9 cellular contexts compared by ENCODE assay signal in genomic region chr2:159968282-159968900, GRCh38.
DNase-seq lines count a peak whose midpoint lies in the region; ATAC-seq and TF ChIP-seq lines count a peak whose summit lies in the region.
"Had no signal": no experiment of that assay in that cellular context is flagged by ENCODE, and none has a peak within 500 bp of the region (broad histone marks: within the 10 kb centered on the region; RNA-seq: fewer than 3 reads in every experiment).

No MANE protein-coding gene starts in this region.

- ATAC-seq in HG03095 (IDR thresholded peaks at IDR 0.05; ENCODE audit: unreplicated experiment): peak; percentile 59
- ATAC-seq in left lobe of liver: peak; percentile 67
- no peak for ATAC-seq in HG03135 (IDR thresholded peaks at IDR 0.05; ENCODE audit: unreplicated experiment)
- ATAC-seq in HG02970 (IDR thresholded peaks at IDR 0.05; ENCODE audit: low FRiP score, unreplicated experiment): no peak

- TF ChIP-seq CTCF in breast epithelium (IDR thresholded peaks at IDR 0.05): peak in 2 of 3 donors; percentile 16 to 39

- DNase-seq in AG08396 (ENCODE audit: low spot score) (peak; percentile 39), GDM1 (lab: John Stamatoyannopoulos, UW) (peak; percentile 32), NCI-H69 (lab: John Stamatoyannopoulos, UW) (peak; percentile 82), breast epithelium (ENCODE audit: low spot score in 2 of 2) (no peak), left lobe of liver (ENCODE audit: low spot score) (no peak)

- no peaks in the 10 kb centered on the region for H3K36me3 ChIP-seq in breast epithelium

- H3K9me3 ChIP-seq in breast epithelium: no peaks in the 10 kb centered on the region

- no peak overlapping the region for H3K4me3 ChIP-seq in breast epithelium

- intact Hi-C loops in breast epithelium (cut with DNase I; ENCODE audit: low total_unique reads): no loop called here

- H3K27me3 ChIP-seq in breast epithelium: no peaks in the 10 kb centered on the region

- H3K4me1 ChIP-seq in breast epithelium: no peaks in the 10 kb centered on the region

- no peak overlapping the region for H3K27ac ChIP-seq in breast epithelium
- H3K27ac ChIP-seq: epithelial cell of prostate had no signal

- TF ChIP-seq POLR2A in breast epithelium (IDR thresholded peaks at IDR 0.05): no peak

Comparison
In these comparisons a context has a peak if more than half of its experiments do, and no peak if none do; other contexts are left out.
1. DNase-seq: peak in AG08396 (single experiment), GDM1 (single experiment) and NCI-H69 (single experiment); none in breast epithelium (0 of 2) and left lobe of liver (single experiment).
2. ATAC-seq: peak in HG03095 (single experiment) and left lobe of liver (single experiment); none in HG03135 (single experiment) and HG02970 (single experiment).